ENCODE assay signal across 17 cellular contexts in the genomic region with DNA sequence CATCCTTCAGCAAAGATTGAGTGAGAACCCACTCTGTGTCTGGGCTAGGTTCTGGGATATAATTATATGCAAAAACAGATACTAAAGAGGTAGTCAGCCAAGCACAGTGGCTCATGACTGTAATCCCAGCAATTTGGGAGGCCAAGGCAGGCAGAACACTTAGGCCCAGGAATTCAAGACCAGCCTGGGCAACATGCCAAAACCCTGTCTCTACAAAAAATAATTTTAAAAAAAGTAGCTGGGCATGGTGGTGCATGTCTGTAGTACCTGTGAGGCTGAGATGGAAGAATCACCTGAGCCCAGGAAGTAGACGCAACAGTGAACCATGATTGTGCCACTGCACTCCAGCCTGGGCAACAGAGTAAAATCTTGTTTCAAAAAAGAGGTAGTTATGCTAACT.
A peak's percentile ranks its signal among the peaks of the same experiment; 100 is the strongest.
DNase-seq lines count a peak whose midpoint lies in the region; ATAC-seq and TF ChIP-seq lines count a peak whose summit lies in the region.
"Had no signal": no experiment of that assay in that cellular context is flagged by ENCODE, and none has a peak within 500 bp of the region (broad histone marks: within the 10 kb centered on the region; RNA-seq: fewer than 3 reads in every experiment).

No MANE protein-coding gene starts in this region.

- H4K20me1 ChIP-seq in osteoblast (ENCODE audit: insufficient read depth, low read length): no peaks in the 10 kb centered on the region
- H4K20me1 ChIP-seq: BLaER1 treated with 17β-estradiol and CSF1 and Interleukin-3, amounts not matched to agents 10 nM and 100 nM had no signal

- H3K9me3 Mint-ChIP-seq in WTC11: no peaks in the 10 kb centered on the region
- H3K9me3 Mint-ChIP-seq: GM23338 had no signal

- peak overlapping the region; percentile 50 for H2AFZ ChIP-seq in osteoblast (ENCODE audit: low read length)
- H2AFZ ChIP-seq: GM23338 had no signal

- no peak overlapping the region for H3K4me3 Mint-ChIP-seq in WTC11
- H3K4me3 Mint-ChIP-seq: GM23338 had no signal

- no peak overlapping the region for H3K27ac Mint-ChIP-seq in WTC11
- H3K27ac Mint-ChIP-seq: GM23338 had no signal

- H3K4me1 ChIP-seq in osteoblast (ENCODE audit: insufficient read depth, low read length): peaks cover 3% of the 10 kb centered on the region
- H3K4me1 ChIP-seq: BLaER1 treated with 17β-estradiol and CSF1 and Interleukin-3, amounts not matched to agents 10 nM and 100 nM had no signal

- H3K27ac ChIP-seq in epithelial cell of prostate (peak overlapping the region; percentile 67), osteoblast (ENCODE audit: low read depth, low read length) (no peak overlapping the region)
- H3K27ac ChIP-seq: 22Rv1; BLaER1 treated with 17β-estradiol and CSF1 and Interleukin-3, amounts not matched to agents 10 nM and 100 nM had no signal

- H3K9me3 ChIP-seq in osteoblast (ENCODE audit: low read depth, low read length): no peaks in the 10 kb centered on the region

- no peaks in the 10 kb centered on the region for H3K79me2 ChIP-seq in osteoblast (ENCODE audit: insufficient read depth, low read length)

- H3K4me2 ChIP-seq in osteoblast (ENCODE audit: insufficient read depth, low read length): no peak overlapping the region
- H3K4me2 ChIP-seq: BLaER1 treated with 17β-estradiol and CSF1 and Interleukin-3, amounts not matched to agents 10 nM and 100 nM; GM23338 had no signal

- TF ChIP-seq CTCF in osteoblast (IDR thresholded peaks at IDR 0.05; ENCODE audit: extremely low read depth, low read depth, low read length) (no peak), WTC11 (IDR thresholded peaks at IDR 0.05) (no peak)

- H3K36me3 Mint-ChIP-seq in WTC11: no peaks in the 10 kb centered on the region

- no peaks in the 10 kb centered on the region; the same call in 1 of the 2 replicates for H3K27me3 Mint-ChIP-seq in WTC11 (ENCODE audit: low read depth)

- H3K4me1 Mint-ChIP-seq in WTC11: no peaks in the 10 kb centered on the region; the same call in 1 of the 2 replicates
- H3K4me1 Mint-ChIP-seq: GM23338 had no signal

- H3K4me3 ChIP-seq in osteoblast (ENCODE audit: insufficient read depth, low read length): no peak overlapping the region
- H3K4me3 ChIP-seq: BLaER1 treated with 17β-estradiol and CSF1 and Interleukin-3, amounts not matched to agents 10 nM and 100 nM; GM23338 had no signal

- CTCF ChIA-PET in WTC11 (lab: Charles Lee): no interaction called here

- DNase-seq in NCI-H1105 treated with DMSO at 0.1 percent for 48 hours (lab: John Stamatoyannopoulos, UW) (peak; percentile 11), NCI-H1105 (lab: John Stamatoyannopoulos, UW) (no peak), NCI-H226 (peak; percentile 32), epithelial cell of prostate (ENCODE audit: low read depth, low spot score) (no peak), osteoblast (ENCODE audit: insufficient read length, low spot score, missing footprints) (no peak), activated gamma-delta T cell treated with Interleukin-2 at 50 U/mL for 16 hours (no peak), WTC11 (ENCODE audit: low spot score) (no peak)
- no peak for DNase-seq in stimulated activated CD4-positive, alpha-beta T cell treated with anti-CD3 and anti-CD28 coated beads, Interleukin-4, amount 100 ng/mL, for 1 hour
- DNase-seq: GF-D8, NCI-H1436, NCI-H2029 treated with DMSO at 0.1 percent for 48 hours, NCI-H748 treated with DMSO at 0.1 percent for 48 hours, SHP77 treated with DMSO at 0.1 percent for 48 hours had no signal

- no peaks in the 10 kb centered on the region for H3K36me3 ChIP-seq in osteoblast (ENCODE audit: insufficient read depth, low read length)
- H3K36me3 ChIP-seq: BLaER1 treated with 17β-estradiol and CSF1 and Interleukin-3, amounts not matched to agents 10 nM and 100 nM had no signal

- no peaks in the 10 kb centered on the region for H3K27me3 ChIP-seq in osteoblast (ENCODE audit: insufficient read depth, low read length)
- H3K27me3 ChIP-seq: BLaER1 treated with 17β-estradiol and CSF1 and Interleukin-3, amounts not matched to agents 10 nM and 100 nM had no signal

- POLR2A ChIA-PET in WTC11 (lab: Charles Lee): no interaction called here

- ATAC-seq in WTC11: no peak
- ATAC-seq: GM23338, Panc1 had no signal

TF ChIP-seq in WTC11, 78 proteins besides CTCF, POLR2A, EP300 and RAD21:
- TF ChIP-seq, protein P1, sequence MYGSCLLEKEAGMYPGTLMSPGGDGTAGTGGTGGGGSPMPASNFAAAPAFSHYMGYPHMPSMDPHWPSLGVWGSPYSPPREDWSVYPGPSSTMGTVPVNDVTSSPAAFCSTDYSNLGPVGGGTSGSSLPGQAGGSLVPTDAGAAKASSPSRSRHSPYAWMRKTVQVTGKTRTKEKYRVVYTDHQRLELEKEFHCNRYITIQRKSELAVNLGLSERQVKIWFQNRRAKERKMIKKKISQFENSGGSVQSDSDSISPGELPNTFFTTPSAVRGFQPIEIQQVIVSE (CRISPR knock-in tag; IDR thresholded peaks at IDR 0.05; ENCODE audit: borderline replicate concordance): no peak
- TF ChIP-seq, protein P2, sequence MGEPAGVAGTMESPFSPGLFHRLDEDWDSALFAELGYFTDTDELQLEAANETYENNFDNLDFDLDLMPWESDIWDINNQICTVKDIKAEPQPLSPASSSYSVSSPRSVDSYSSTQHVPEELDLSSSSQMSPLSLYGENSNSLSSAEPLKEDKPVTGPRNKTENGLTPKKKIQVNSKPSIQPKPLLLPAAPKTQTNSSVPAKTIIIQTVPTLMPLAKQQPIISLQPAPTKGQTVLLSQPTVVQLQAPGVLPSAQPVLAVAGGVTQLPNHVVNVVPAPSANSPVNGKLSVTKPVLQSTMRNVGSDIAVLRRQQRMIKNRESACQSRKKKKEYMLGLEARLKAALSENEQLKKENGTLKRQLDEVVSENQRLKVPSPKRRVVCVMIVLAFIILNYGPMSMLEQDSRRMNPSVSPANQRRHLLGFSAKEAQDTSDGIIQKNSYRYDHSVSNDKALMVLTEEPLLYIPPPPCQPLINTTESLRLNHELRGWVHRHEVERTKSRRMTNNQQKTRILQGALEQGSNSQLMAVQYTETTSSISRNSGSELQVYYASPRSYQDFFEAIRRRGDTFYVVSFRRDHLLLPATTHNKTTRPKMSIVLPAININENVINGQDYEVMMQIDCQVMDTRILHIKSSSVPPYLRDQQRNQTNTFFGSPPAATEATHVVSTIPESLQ (CRISPR knock-in tag; IDR thresholded peaks at IDR 0.05): no peak
- no peak for TF ChIP-seq CBFB (CRISPR knock-in tag; IDR thresholded peaks at IDR 0.05; ENCODE audit: low read depth)
- TF ChIP-seq, protein P3, sequence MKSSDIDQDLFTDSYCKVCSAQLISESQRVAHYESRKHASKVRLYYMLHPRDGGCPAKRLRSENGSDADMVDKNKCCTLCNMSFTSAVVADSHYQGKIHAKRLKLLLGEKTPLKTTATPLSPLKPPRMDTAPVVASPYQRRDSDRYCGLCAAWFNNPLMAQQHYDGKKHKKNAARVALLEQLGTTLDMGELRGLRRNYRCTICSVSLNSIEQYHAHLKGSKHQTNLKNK (CRISPR knock-in tag; IDR thresholded peaks at IDR 0.05): no peak
- no peak for TF ChIP-seq HMGA2 (CRISPR knock-in tag; IDR thresholded peaks at IDR 0.05)
- no peak for TF ChIP-seq ESRRA (CRISPR knock-in tag; IDR thresholded peaks at IDR 0.05; ENCODE audit: borderline replicate concordance)
- TF ChIP-seq, protein P4, sequence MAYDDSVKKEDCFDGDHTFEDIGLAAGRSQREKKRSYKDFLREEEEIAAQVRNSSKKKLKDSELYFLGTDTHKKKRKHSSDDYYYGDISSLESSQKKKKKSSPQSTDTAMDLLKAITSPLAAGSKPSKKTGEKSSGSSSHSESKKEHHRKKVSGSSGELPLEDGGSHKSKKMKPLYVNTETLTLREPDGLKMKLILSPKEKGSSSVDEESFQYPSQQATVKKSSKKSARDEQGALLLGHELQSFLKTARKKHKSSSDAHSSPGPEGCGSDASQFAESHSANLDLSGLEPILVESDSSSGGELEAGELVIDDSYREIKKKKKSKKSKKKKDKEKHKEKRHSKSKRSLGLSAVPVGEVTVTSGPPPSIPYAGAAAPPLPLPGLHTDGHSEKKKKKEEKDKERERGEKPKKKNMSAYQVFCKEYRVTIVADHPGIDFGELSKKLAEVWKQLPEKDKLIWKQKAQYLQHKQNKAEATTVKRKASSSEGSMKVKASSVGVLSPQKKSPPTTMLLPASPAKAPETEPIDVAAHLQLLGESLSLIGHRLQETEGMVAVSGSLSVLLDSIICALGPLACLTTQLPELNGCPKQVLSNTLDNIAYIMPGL (CRISPR knock-in tag; IDR thresholded peaks at IDR 0.05): no peak
- no peak for TF ChIP-seq RORB (CRISPR knock-in tag; IDR thresholded peaks at IDR 0.05)
- TF ChIP-seq, protein P5, sequence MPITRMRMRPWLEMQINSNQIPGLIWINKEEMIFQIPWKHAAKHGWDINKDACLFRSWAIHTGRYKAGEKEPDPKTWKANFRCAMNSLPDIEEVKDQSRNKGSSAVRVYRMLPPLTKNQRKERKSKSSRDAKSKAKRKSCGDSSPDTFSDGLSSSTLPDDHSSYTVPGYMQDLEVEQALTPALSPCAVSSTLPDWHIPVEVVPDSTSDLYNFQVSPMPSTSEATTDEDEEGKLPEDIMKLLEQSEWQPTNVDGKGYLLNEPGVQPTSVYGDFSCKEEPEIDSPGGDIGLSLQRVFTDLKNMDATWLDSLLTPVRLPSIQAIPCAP (CRISPR knock-in tag; IDR thresholded peaks at IDR 0.05): no peak

Comparison
In these comparisons a context has a peak if more than half of its experiments do, and no peak if none do; other contexts are left out.
1. DNase-seq: peak in NCI-H1105 treated with DMSO at 0.1 percent for 48 hours (single experiment) and NCI-H226 (single experiment); none in NCI-H1105 (single experiment), epithelial cell of prostate (single experiment), osteoblast (single experiment), stimulated activated CD4-positive, alpha-beta T cell treated with anti-CD3 and anti-CD28 coated beads, Interleukin-4, amount 100 ng/mL, for 1 hour (single experiment), activated gamma-delta T cell treated with Interleukin-2 at 50 U/mL for 16 hours (single experiment) and WTC11 (single experiment).